Comparison of ENCODE assay signal across 25 cellular contexts in genomic region chr6:21064716-21065340, GRCh38.
A peak's percentile ranks its signal among the peaks of the same experiment; 100 is the strongest.
DNase-seq lines count a peak whose midpoint lies in the region; ATAC-seq, FAIRE-seq and TF ChIP-seq lines count a peak whose summit lies in the region.
"Had no signal": no experiment of that assay in that cellular context is flagged by ENCODE, and none has a peak within 500 bp of the region (broad histone marks: within the 10 kb centered on the region; RNA-seq: fewer than 3 reads in every experiment).

No MANE protein-coding gene starts in this region.

- H3K4me3 ChIP-seq in AG10803 (ENCODE audit: low read length) (no peak overlapping the region), mammary epithelial cell (replicated peaks in 1 of 3; ENCODE audit: insufficient read depth in 1 of 3, low read depth in 2 of 3, low read length in 3 of 3) (no peak overlapping the region), keratinocyte (ENCODE audit: control insufficient read depth in 2 of 3, extremely low read depth in 1 of 3, insufficient read depth in 2 of 3, low read depth in 1 of 3, low read length in 3 of 3) (no peak overlapping the region)
- H3K4me3 ChIP-seq: GM23338, hepatocyte, lung, upper lobe of left lung had no signal

- H3K4me3 Mint-ChIP-seq in activated naive CD8-positive, alpha-beta T cell treated with anti-CD3 and anti-CD28 coated beads for 36 hours: no peak overlapping the region
- H3K4me3 Mint-ChIP-seq: activated T-cell treated with anti-CD3 and anti-CD28 coated beads, Interleukin-2, amount 50 U/mL, for 72 hours; dendritic cell treated with granulocyte-macrophage colony-stimulating factor and Interleukin-4, amounts not matched to agents 40 ng/mL and 50 ng/mL, for 4 days; GM23338; immature natural killer cell had no signal

- H3K9me3 Mint-ChIP-seq in activated naive CD8-positive, alpha-beta T cell treated with anti-CD3 and anti-CD28 coated beads for 36 hours: peaks cover 5% of the 10 kb centered on the region

- no peaks in the 10 kb centered on the region for H3K9me1 ChIP-seq in keratinocyte (ENCODE audit: control insufficient read depth, extremely low read depth, insufficient read depth, low read length)

- no TSS peak for BruUV-seq in mammary epithelial cell (replicated peaks; lab: Mats Ljungman, UMichigan)

- H3K27me3 Mint-ChIP-seq in activated naive CD8-positive, alpha-beta T cell treated with anti-CD3 and anti-CD28 coated beads for 36 hours: no peaks in the 10 kb centered on the region
- H3K27me3 Mint-ChIP-seq: dendritic cell treated with granulocyte-macrophage colony-stimulating factor and Interleukin-4, amounts not matched to agents 40 ng/mL and 50 ng/mL, for 4 days had no signal

- no peak overlapping the region for H3K4me2 ChIP-seq in mammary epithelial cell (ENCODE audit: insufficient read depth, low read depth, low read length)
- H3K4me2 ChIP-seq in keratinocyte (ENCODE audit: control insufficient read depth, extremely low read depth, insufficient read depth, low read depth, low read length): no peak overlapping the region
- H3K4me2 ChIP-seq: GM23338, hepatocyte had no signal

- H3K27me3 ChIP-seq in mammary epithelial cell (ENCODE audit: insufficient read depth, low read length): no peaks in the 10 kb centered on the region
- no peaks in the 10 kb centered on the region for H3K27me3 ChIP-seq in keratinocyte (ENCODE audit: control insufficient read depth, extremely low read depth, insufficient read depth, low read length)
- H3K27me3 ChIP-seq: BE2C, brain microvascular endothelial cell, hepatocyte, upper lobe of left lung had no signal

- H3K36me3 Mint-ChIP-seq in activated naive CD8-positive, alpha-beta T cell treated with anti-CD3 and anti-CD28 coated beads for 36 hours: peaks cover 33% of the 10 kb centered on the region

- TF ChIP-seq CTCF in AG10803 (conservative IDR thresholded peaks at IDR 0.05; ENCODE audit: low read length) (no peak), mammary epithelial cell (conservative IDR thresholded peaks at IDR 0.05 in 1 of 2, IDR thresholded peaks at IDR 0.05 in 1 of 2; ENCODE audit: extremely low read depth in 1 of 2, insufficient read depth in 1 of 2, low read depth in 1 of 2, low read length in 2 of 2) (no peak), keratinocyte (optimal IDR thresholded peaks at IDR 0.05 in 1 of 3, IDR thresholded peaks at IDR 0.05 in 1 of 3, conservative IDR thresholded peaks at IDR 0.05 in 1 of 3; ENCODE audit: extremely low read depth in 1 of 3, insufficient read depth in 2 of 3, low read length in 3 of 3) (no peak)

- peak; percentile 68 for DNase-seq in AG10803 (ENCODE audit: low read depth)
- DNase-seq in OCI-M1 (lab: John Stamatoyannopoulos, UW): peak; percentile 40
- peak; percentile 5 for DNase-seq in mammary epithelial cell
- no peak for DNase-seq in keratinocyte (ENCODE audit: low read depth, low spot score)
- DNase-seq in T-helper 2 cell: no peak
- no peak for DNase-seq in activated naive CD8-positive, alpha-beta T cell treated with anti-CD3 and anti-CD28 coated beads for 36 hours
- DNase-seq in activated naive CD4-positive, alpha-beta T cell (lab: John Stamatoyannopoulos, UW): no peak
- no peak for DNase-seq in left lobe of liver (ENCODE audit: low spot score)
- DNase-seq: activated CD4-positive, alpha-beta T cell treated with anti-CD3 and anti-CD28 coated beads for 4 hours; activated T-cell treated with anti-CD3 and anti-CD28 coated beads, Interleukin-2, amount 50 U/mL, for 72 hours; BE2C; brain microvascular endothelial cell; immature natural killer cell; NCI-H1105; NCI-H2029 treated with DMSO at 0.1 percent for 48 hours; NCI-H226; NCI-H774; upper lobe of left lung had no signal

- H3K4me1 ChIP-seq in mammary epithelial cell (ENCODE audit: insufficient read depth, low read length) (peaks cover 4% of the 10 kb centered on the region), keratinocyte (ENCODE audit: control insufficient read depth, extremely low read depth, insufficient read depth, low read length) (no peaks in the 10 kb centered on the region)
- H3K4me1 ChIP-seq: BE2C, upper lobe of left lung had no signal

- 0% methylated on average over 1 of the region's 1 CpG for WGBS in mammary epithelial cell (ENCODE audit: low coverage, missing lambda C conversion rate)

- H3K79me2 ChIP-seq in mammary epithelial cell (ENCODE audit: insufficient read depth, low read length): no peaks in the 10 kb centered on the region
- no peaks in the 10 kb centered on the region for H3K79me2 ChIP-seq in keratinocyte (ENCODE audit: control insufficient read depth, insufficient read depth, low read length)
- H3K79me2 ChIP-seq: hepatocyte had no signal

- intact Hi-C loops in mammary epithelial cell (cut with micrococcal nuclease): no loop called here

- dilution Hi-C loops in mammary epithelial cell (cut with HindIII; ENCODE audit: low sequenced_read_pairs) (no loop called here), keratinocyte (cut with MboI; ENCODE audit: extremely low pct_ligation_motif_present, low sequenced_read_pairs) (no loop called here)

- ATAC-seq in left lobe of liver: no peak
- ATAC-seq: activated naive CD4-positive, alpha-beta T cell treated with anti-CD3 and anti-CD28 coated beads, Interleukin-2, amount 50 U/mL, for 72 hours; activated T-cell treated with anti-CD3 and anti-CD28 coated beads, Interleukin-2, amount 50 U/mL, for 72 hours; GM23338 had no signal

- no peak overlapping the region for H3K27ac Mint-ChIP-seq in activated naive CD8-positive, alpha-beta T cell treated with anti-CD3 and anti-CD28 coated beads for 36 hours
- H3K27ac Mint-ChIP-seq: activated naive CD4-positive, alpha-beta T cell treated with anti-CD3 and anti-CD28 coated beads, Interleukin-2, amount 50 U/mL, for 72 hours; activated T-cell treated with anti-CD3 and anti-CD28 coated beads, Interleukin-2, amount 50 U/mL, for 72 hours; dendritic cell treated with granulocyte-macrophage colony-stimulating factor and Interleukin-4, amounts not matched to agents 40 ng/mL and 50 ng/mL, for 4 days; GM23338 had no signal

- CTCF ChIA-PET in mammary epithelial cell (lab: Charles Lee; ENCODE audit: low non-redundant PET): no interaction called here

- H2AFZ ChIP-seq in mammary epithelial cell (ENCODE audit: low read depth, low read length) (no peak overlapping the region), keratinocyte (ENCODE audit: control insufficient read depth, low read length) (no peak overlapping the region)
- H2AFZ ChIP-seq: GM23338, hepatocyte had no signal

- H4K20me1 ChIP-seq in mammary epithelial cell (ENCODE audit: insufficient read depth, low read length): no peaks in the 10 kb centered on the region
- H4K20me1 ChIP-seq in keratinocyte (ENCODE audit: control insufficient read depth, extremely low read depth, insufficient read depth, low read length): no peaks in the 10 kb centered on the region

- H3K9me3 ChIP-seq in mammary epithelial cell (replicated peaks; ENCODE audit: insufficient read depth, low read length): no peaks in the 10 kb centered on the region
- H3K9me3 ChIP-seq in keratinocyte (ENCODE audit: control insufficient read depth, low read depth, low read length): no peaks in the 10 kb centered on the region
- H3K9me3 ChIP-seq: BE2C, upper lobe of left lung had no signal

- FAIRE-seq in keratinocyte (lab: Jason Lieb, UNC): peak; percentile 9
- FAIRE-seq: A204.1, frontal cortex had no signal

- H3K36me3 ChIP-seq in mammary epithelial cell (ENCODE audit: insufficient read depth, low read length): no peaks in the 10 kb centered on the region
- no peaks in the 10 kb centered on the region for H3K36me3 ChIP-seq in keratinocyte (ENCODE audit: control insufficient read depth in 2 of 2, extremely low read depth in 1 of 2, insufficient read depth in 2 of 2, low read length in 2 of 2)
- H3K36me3 ChIP-seq: BE2C, brain microvascular endothelial cell, upper lobe of left lung had no signal

- H3K27ac ChIP-seq in mammary epithelial cell (ENCODE audit: insufficient read depth, low read depth, low read length) (no peak overlapping the region), keratinocyte (ENCODE audit: control insufficient read depth, insufficient read depth, low read length) (no peak overlapping the region)
- H3K27ac ChIP-seq: brain microvascular endothelial cell, hepatocyte, upper lobe of left lung had no signal

- H3K4me1 Mint-ChIP-seq in activated naive CD8-positive, alpha-beta T cell treated with anti-CD3 and anti-CD28 coated beads for 36 hours: peaks cover 3% of the 10 kb centered on the region
- H3K4me1 Mint-ChIP-seq: immature natural killer cell had no signal

- H3K9ac ChIP-seq in mammary epithelial cell (ENCODE audit: insufficient read depth, low read length) (no peak overlapping the region), keratinocyte (ENCODE audit: control insufficient read depth, extremely low read depth, insufficient read depth, low read length) (no peak overlapping the region)

- in situ Hi-C loops in mammary epithelial cell (cut with MboI; ENCODE audit: low sequenced_read_pairs in 2 of 2): no loop called here

Comparison
In these comparisons a context has a peak if more than half of its experiments do, and no peak if none do; other contexts are left out.
1. DNase-seq: peak in AG10803 (single experiment), OCI-M1 (single experiment) and mammary epithelial cell (single experiment); none in keratinocyte (single experiment), T-helper 2 cell (0 of 5), activated naive CD8-positive, alpha-beta T cell treated with anti-CD3 and anti-CD28 coated beads for 36 hours (single experiment), activated naive CD4-positive, alpha-beta T cell (0 of 4) and left lobe of liver (single experiment).